3 cellular contexts compared by ENCODE assay signal in genomic region chr12:31629756-31630732, GRCh38.
A peak's percentile ranks its signal among the peaks of the same experiment; 100 is the strongest.
TF ChIP-seq lines count a peak whose summit lies in the region.

No MANE protein-coding gene starts in this region.

TF ChIP-seq in SK-N-SH treated with all-trans-retinoic acid at 6 μM for 48 hours, 23 proteins besides CTCF, POLR2A, EP300 and RAD21:
- TF ChIP-seq TOX (CRISPR knock-in tag; IDR thresholded peaks at IDR 0.05; ENCODE audit: borderline replicate concordance) (0 out of 2 replicates have a peak, but pooled peaks have one; percentile 19), SNAI2 (CRISPR knock-in tag; IDR thresholded peaks at IDR 0.05) (0 out of 2 replicates have a peak, but pooled peaks have one; percentile 18), GLIS3 (CRISPR knock-in tag; IDR thresholded peaks at IDR 0.05) (no peak), PPARA (CRISPR knock-in tag; IDR thresholded peaks at IDR 0.05; ENCODE audit: borderline replicate concordance) (no peak), ISL1 (CRISPR knock-in tag; IDR thresholded peaks at IDR 0.05) (peak; percentile 56)

TF ChIP-seq in SK-N-SH, 30 proteins besides CTCF, POLR2A, EP300 and RAD21:
- no peak for TF ChIP-seq CHD2 (IDR thresholded peaks at IDR 0.05; ENCODE audit: low read length, partially characterized antibody)
- TF ChIP-seq NRF1 (IDR thresholded peaks at IDR 0.05; ENCODE audit: low read depth, low read length), result no peak
- no peak for TF ChIP-seq USF1 (IDR thresholded peaks at IDR 0.05; ENCODE audit: borderline replicate concordance, low read depth)
- no peak for TF ChIP-seq REST (IDR thresholded peaks at IDR 0.05; ENCODE audit: low read depth, low read length)
- no peak for TF ChIP-seq GABPA (IDR thresholded peaks at IDR 0.05; ENCODE audit: low read depth)
- TF ChIP-seq, protein P1, sequence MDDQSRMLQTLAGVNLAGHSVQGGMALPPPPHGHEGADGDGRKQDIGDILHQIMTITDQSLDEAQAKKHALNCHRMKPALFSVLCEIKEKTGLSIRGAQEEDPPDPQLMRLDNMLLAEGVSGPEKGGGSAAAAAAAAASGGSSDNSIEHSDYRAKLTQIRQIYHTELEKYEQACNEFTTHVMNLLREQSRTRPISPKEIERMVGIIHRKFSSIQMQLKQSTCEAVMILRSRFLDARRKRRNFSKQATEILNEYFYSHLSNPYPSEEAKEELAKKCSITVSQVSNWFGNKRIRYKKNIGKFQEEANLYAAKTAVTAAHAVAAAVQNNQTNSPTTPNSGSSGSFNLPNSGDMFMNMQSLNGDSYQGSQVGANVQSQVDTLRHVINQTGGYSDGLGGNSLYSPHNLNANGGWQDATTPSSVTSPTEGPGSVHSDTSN (IDR thresholded peaks at IDR 0.05), result no peak
- no peak for TF ChIP-seq JUND (IDR thresholded peaks at IDR 0.05)
- TF ChIP-seq FOSL2 (IDR thresholded peaks at IDR 0.05; ENCODE audit: borderline replicate concordance, low read depth), result no peak
- TF ChIP-seq SMC3 (IDR thresholded peaks at IDR 0.05; ENCODE audit: low read depth, low read length), result no peak
- TF ChIP-seq, protein P2, sequence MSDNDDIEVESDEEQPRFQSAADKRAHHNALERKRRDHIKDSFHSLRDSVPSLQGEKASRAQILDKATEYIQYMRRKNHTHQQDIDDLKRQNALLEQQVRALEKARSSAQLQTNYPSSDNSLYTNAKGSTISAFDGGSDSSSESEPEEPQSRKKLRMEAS (IDR thresholded peaks at IDR 0.05; ENCODE audit: low read depth), result no peak
- TF ChIP-seq POLR2AphosphoS5 (IDR thresholded peaks at IDR 0.05; ENCODE audit: low read depth, low read length), result no peak
- no peak for TF ChIP-seq RXRA (IDR thresholded peaks at IDR 0.05; ENCODE audit: borderline replicate concordance, low read depth)
- no peak for TF ChIP-seq GATA2 (CRISPR knock-in tag; IDR thresholded peaks at IDR 0.05)
- no peak for TF ChIP-seq SIN3A (IDR thresholded peaks at IDR 0.05; ENCODE audit: borderline replicate concordance, low read depth, low read length)

TF ChIP-seq in endothelial cell of umbilical vein, 7 proteins besides CTCF, POLR2A, EP300 and RAD21:
- TF ChIP-seq FOS (IDR thresholded peaks at IDR 0.05; ENCODE audit: borderline replicate concordance, insufficient read depth, low read length) (no peak), GATA2 (IDR thresholded peaks at IDR 0.05; ENCODE audit: insufficient read depth, insufficient read length, low read depth, low read length) (no peak), EZH2 (IDR thresholded peaks at IDR 0.05; ENCODE audit: borderline replicate concordance, low read depth, low read length, severe bottlenecking) (no peak), JUN (IDR thresholded peaks at IDR 0.05; ENCODE audit: borderline replicate concordance, insufficient read depth, insufficient read length, low read depth) (no peak), POLR2AphosphoS5 (IDR thresholded peaks at IDR 0.05; ENCODE audit: insufficient read depth, low read depth, low read length) (no peak), MYC (IDR thresholded peaks at IDR 0.05; ENCODE audit: low read depth, low read length) (no peak)
- TF ChIP-seq, protein P2 (IDR thresholded peaks at IDR 0.05; ENCODE audit: insufficient read depth, insufficient read length), result no peak
TF ChIP-seq in endothelial cell of umbilical vein: peak in this region for 0.
